In the genomic region with DNA sequence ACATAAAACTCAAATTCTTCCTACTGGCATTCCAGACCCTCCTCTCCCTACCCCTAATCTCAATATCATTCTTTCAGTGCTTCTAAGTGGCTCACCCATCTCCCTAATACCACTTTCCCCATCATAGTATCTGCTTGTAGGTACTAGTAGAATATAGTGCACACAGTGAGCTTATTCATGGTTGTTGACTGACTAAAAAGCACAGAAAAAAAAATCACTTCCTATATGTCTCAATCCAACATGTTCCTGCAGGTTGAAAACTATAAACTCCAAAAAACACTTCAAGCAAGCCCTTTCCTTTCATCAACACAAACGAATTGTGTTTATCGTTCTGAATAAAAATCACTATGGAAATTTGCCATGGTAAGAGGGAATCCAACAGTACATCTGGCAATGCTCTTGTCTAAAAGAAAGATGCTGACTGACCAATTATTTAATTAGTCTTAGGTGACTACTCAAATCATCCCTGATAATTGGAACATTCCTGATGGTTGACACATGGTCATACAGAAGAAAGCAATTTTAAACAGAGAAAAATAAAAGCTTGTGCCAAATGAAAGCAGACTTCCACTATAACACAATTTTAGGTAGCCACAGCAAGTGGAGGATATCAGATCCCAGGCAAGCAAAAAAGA, we compare ENCODE assay signal across 21 cellular contexts.
"Had no signal": no experiment of that assay in that cellular context is flagged by ENCODE, and none has a peak within 500 bp of the region (broad histone marks: within the 10 kb centered on the region; RNA-seq: fewer than 3 reads in every experiment).

No MANE protein-coding gene starts in this region.

- DNase-seq: activated B cell treated with CpG ODN at 0.5 μM for 24 hours; activated CD4-positive, alpha-beta memory T cell treated with anti-CD3 and anti-CD28 coated beads for 36 hours; activated CD4-positive, alpha-beta T cell treated with anti-CD3 and anti-CD28 coated beads for 4 hours; activated gamma-delta T cell treated with Interleukin-2 at 50 U/mL for 16 hours; activated T-cell treated with anti-CD3 and anti-CD28 coated beads for 4 hours; caudate nucleus; endodermal cell; immature natural killer cell; left ventricle myocardium superior; naive thymus-derived CD8-positive, alpha-beta T cell; ovary; psoas muscle; right cardiac atrium; stimulated activated CD4-positive, alpha-beta T cell treated with anti-CD3 and anti-CD28 coated beads, Interleukin-15, amount 100 ng/mL, for 24 hours; stimulated activated CD4-positive, alpha-beta T cell treated with anti-CD3 and anti-CD28 coated beads, Interleukin-2, amount 100 ng/mL, for 48 hours; stimulated activated naive CD8-positive, alpha-beta T cell treated with anti-CD3 and anti-CD28 coated beads, Interleukin-15, amount 100 ng/mL, for 72 hours; testis; upper lobe of right lung had no signal

- H3K4me3 ChIP-seq: esophagus muscularis mucosa, ovary, psoas muscle, skin epidermis, testis, upper lobe of right lung had no signal

- H3K36me3 ChIP-seq: esophagus muscularis mucosa, ovary, upper lobe of right lung had no signal

- H3K27ac ChIP-seq: ovary, psoas muscle, testis had no signal

- ATAC-seq: activated naive CD4-positive, alpha-beta T cell treated with anti-CD3 and anti-CD28 coated beads, Interleukin-2, amount 50 U/mL, for 72 hours; left ventricle myocardium superior; naive thymus-derived CD8-positive, alpha-beta T cell; right cardiac atrium; stimulated activated naive CD8-positive, alpha-beta T cell treated with anti-CD3 and anti-CD28 coated beads, Interleukin-15, amount 100 ng/mL, for 72 hours; upper lobe of right lung had no signal

- H3K9me3 ChIP-seq: esophagus muscularis mucosa, ovary, psoas muscle, testis, upper lobe of right lung had no signal

- H3K27me3 ChIP-seq: esophagus muscularis mucosa, ovary, testis, upper lobe of right lung had no signal
